ENCODE assay signal across 3 cellular contexts in genomic region chr14:85577542-85578140, GRCh38.
TF ChIP-seq lines count a peak whose summit lies in the region.

No MANE protein-coding gene starts in this region.

TF ChIP-seq in SK-N-SH, 30 proteins besides CTCF, POLR2A, EP300 and RAD21:
- TF ChIP-seq RFX5 (IDR thresholded peaks at IDR 0.05; ENCODE audit: low read length) (no peak), EZH2phosphoT487 (IDR thresholded peaks at IDR 0.05; ENCODE audit: borderline replicate concordance, low read depth) (no peak), GABPA (IDR thresholded peaks at IDR 0.05; ENCODE audit: low read depth) (no peak), MEF2A (IDR thresholded peaks at IDR 0.05; ENCODE audit: borderline replicate concordance, low read depth) (no peak), YY1 (IDR thresholded peaks at IDR 0.05; ENCODE audit: low read depth) (no peak), TCF12 (IDR thresholded peaks at IDR 0.05) (no peak), NRF1 (IDR thresholded peaks at IDR 0.05; ENCODE audit: low read depth, low read length) (no peak)

TF ChIP-seq in SK-N-SH treated with all-trans-retinoic acid at 6 μM for 48 hours, 23 proteins besides CTCF, POLR2A, EP300 and RAD21:
- TF ChIP-seq ZFP30 (CRISPR knock-in tag; IDR thresholded peaks at IDR 0.05) (no peak), ISL1 (CRISPR knock-in tag; IDR thresholded peaks at IDR 0.05) (no peak), CREB5 (CRISPR knock-in tag; IDR thresholded peaks at IDR 0.05; ENCODE audit: low read depth) (no peak), GLIS3 (CRISPR knock-in tag; IDR thresholded peaks at IDR 0.05) (no peak), PPARA (CRISPR knock-in tag; IDR thresholded peaks at IDR 0.05; ENCODE audit: borderline replicate concordance) (no peak), ARNTL (CRISPR knock-in tag; IDR thresholded peaks at IDR 0.05; ENCODE audit: borderline replicate concordance, low read depth) (no peak), TSHZ2 (CRISPR knock-in tag; IDR thresholded peaks at IDR 0.05) (no peak), SNAI2 (CRISPR knock-in tag; IDR thresholded peaks at IDR 0.05) (no peak), BACH2 (CRISPR knock-in tag; IDR thresholded peaks at IDR 0.05; ENCODE audit: borderline replicate concordance) (no peak), ZFP3 (CRISPR knock-in tag; IDR thresholded peaks at IDR 0.05) (no peak), TCF4 (CRISPR knock-in tag; IDR thresholded peaks at IDR 0.05; ENCODE audit: borderline replicate concordance) (no peak), CSDC2 (CRISPR knock-in tag; IDR thresholded peaks at IDR 0.05) (no peak)

TF ChIP-seq in H1, 55 proteins besides CTCF, POLR2A, EP300 and RAD21:
- TF ChIP-seq CHD2 (IDR thresholded peaks at IDR 0.05; ENCODE audit: low read length) (no peak), JUND (IDR thresholded peaks at IDR 0.05; ENCODE audit: low read length) (no peak), POU5F1 (IDR thresholded peaks at IDR 0.05; ENCODE audit: low read depth, low read length) (no peak), SIRT6 (IDR thresholded peaks at IDR 0.05; ENCODE audit: low read length) (no peak), ZNF274 (IDR thresholded peaks at IDR 0.05; ENCODE audit: borderline replicate concordance, extremely low read depth, low read length) (no peak), MAFK (IDR thresholded peaks at IDR 0.05; ENCODE audit: low read depth, low read length) (no peak), HDAC2 (IDR thresholded peaks at IDR 0.05; ENCODE audit: borderline replicate concordance in 1 of 2, low read depth in 2 of 2, low read length in 2 of 2) (no peak), SP2 (IDR thresholded peaks at IDR 0.05; ENCODE audit: low read length) (no peak), SIX5 (IDR thresholded peaks at IDR 0.05; ENCODE audit: low read depth, low read length) (no peak), GABPA (IDR thresholded peaks at IDR 0.05; ENCODE audit: borderline replicate concordance, insufficient read depth, low read length) (no peak), RNF2 (IDR thresholded peaks at IDR 0.05; ENCODE audit: borderline replicate concordance, low read depth, low read length, missing control alignments, poor library complexity, severe bottlenecking) (no peak), RXRA (IDR thresholded peaks at IDR 0.05; ENCODE audit: insufficient read depth, low read depth, low read length) (no peak), YY1 (IDR thresholded peaks at IDR 0.05; ENCODE audit: low read depth, low read length) (no peak), TCF12 (IDR thresholded peaks at IDR 0.05; ENCODE audit: low read depth, low read length) (no peak), CBX8 (IDR thresholded peaks at IDR 0.05; ENCODE audit: borderline replicate concordance, low read depth, low read length) (no peak), EGR1 (IDR thresholded peaks at IDR 0.05; ENCODE audit: borderline replicate concordance, low read depth, low read length) (no peak)
